Comparison of ENCODE assay signal across 1 cellular context in the genomic region with DNA sequence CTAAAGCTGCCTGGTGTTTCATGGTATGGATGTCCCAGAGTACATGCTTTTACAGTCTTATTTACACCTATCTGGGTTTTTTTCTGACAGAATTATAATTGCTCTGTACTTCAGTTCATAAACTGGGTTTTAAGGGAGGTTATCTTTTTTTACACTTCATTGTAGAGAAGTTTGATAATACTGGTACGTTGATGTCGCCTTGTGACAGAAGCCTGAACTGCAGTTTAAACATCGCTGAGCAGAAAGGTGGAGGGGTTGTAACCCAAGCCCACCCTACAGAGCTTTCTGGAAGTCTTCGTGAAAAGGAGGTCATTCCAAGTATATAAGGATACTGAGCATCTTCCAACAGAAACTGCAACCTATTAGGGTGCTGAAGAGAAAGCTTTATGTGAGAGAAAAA.
TF ChIP-seq lines count a peak whose summit lies in the region.

No MANE protein-coding gene starts in this region.

TF ChIP-seq in GM23338, 12 proteins besides CTCF, POLR2A, EP300 and RAD21:
- TF ChIP-seq, protein P1, sequence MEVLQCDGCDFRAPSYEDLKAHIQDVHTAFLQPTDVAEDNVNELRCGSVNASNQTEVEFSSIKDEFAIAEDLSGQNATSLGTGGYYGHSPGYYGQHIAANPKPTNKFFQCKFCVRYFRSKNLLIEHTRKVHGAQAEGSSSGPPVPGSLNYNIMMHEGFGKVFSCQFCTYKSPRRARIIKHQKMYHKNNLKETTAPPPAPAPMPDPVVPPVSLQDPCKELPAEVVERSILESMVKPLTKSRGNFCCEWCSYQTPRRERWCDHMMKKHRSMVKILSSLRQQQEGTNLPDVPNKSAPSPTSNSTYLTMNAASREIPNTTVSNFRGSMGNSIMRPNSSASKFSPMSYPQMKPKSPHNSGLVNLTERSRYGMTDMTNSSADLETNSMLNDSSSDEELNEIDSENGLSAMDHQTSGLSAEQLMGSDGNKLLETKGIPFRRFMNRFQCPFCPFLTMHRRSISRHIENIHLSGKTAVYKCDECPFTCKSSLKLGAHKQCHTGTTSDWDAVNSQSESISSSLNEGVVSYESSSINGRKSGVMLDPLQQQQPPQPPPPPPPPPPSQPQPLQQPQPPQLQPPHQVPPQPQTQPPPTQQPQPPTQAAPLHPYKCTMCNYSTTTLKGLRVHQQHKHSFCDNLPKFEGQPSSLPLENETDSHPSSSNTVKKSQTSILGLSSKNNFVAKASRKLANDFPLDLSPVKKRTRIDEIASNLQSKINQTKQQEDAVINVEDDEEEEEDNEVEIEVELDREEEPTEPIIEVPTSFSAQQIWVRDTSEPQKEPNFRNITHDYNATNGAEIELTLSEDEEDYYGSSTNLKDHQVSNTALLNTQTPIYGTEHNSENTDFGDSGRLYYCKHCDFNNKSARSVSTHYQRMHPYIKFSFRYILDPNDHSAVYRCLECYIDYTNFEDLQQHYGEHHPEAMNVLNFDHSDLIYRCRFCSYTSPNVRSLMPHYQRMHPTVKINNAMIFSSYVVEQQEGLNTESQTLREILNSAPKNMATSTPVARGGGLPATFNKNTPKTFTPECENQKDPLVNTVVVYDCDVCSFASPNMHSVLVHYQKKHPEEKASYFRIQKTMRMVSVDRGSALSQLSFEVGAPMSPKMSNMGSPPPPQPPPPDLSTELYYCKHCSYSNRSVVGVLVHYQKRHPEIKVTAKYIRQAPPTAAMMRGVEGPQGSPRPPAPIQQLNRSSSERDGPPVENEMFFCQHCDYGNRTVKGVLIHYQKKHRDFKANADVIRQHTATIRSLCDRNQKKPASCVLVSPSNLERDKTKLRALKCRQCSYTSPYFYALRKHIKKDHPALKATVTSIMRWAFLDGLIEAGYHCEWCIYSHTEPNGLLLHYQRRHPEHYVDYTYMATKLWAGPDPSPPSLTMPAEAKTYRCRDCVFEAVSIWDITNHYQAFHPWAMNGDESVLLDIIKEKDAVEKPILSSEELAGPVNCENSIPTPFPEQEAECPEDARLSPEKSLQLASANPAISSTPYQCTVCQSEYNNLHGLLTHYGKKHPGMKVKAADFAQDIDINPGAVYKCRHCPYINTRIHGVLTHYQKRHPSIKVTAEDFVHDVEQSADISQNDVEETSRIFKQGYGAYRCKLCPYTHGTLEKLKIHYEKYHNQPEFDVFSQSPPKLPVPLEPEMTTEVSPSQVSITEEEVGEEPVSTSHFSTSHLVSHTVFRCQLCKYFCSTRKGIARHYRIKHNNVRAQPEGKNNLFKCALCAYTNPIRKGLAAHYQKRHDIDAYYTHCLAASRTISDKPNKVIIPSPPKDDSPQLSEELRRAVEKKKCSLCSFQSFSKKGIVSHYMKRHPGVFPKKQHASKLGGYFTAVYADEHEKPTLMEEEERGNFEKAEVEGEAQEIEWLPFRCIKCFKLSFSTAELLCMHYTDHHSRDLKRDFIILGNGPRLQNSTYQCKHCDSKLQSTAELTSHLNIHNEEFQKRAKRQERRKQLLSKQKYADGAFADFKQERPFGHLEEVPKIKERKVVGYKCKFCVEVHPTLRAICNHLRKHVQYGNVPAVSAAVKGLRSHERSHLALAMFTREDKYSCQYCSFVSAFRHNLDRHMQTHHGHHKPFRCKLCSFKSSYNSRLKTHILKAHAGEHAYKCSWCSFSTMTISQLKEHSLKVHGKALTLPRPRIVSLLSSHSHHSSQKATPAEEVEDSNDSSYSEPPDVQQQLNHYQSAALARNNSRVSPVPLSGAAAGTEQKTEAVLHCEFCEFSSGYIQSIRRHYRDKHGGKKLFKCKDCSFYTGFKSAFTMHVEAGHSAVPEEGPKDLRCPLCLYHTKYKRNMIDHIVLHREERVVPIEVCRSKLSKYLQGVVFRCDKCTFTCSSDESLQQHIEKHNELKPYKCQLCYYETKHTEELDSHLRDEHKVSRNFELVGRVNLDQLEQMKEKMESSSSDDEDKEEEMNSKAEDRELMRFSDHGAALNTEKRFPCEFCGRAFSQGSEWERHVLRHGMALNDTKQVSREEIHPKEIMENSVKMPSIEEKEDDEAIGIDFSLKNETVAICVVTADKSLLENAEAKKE (CRISPR knock-in tag; IDR thresholded peaks at IDR 0.05): no peak
- TF ChIP-seq ZNF331 (CRISPR knock-in tag; IDR thresholded peaks at IDR 0.05; ENCODE audit: low read depth): no peak
- TF ChIP-seq NANOG (IDR thresholded peaks at IDR 0.05; ENCODE audit: borderline replicate concordance): no peak
- TF ChIP-seq, protein P2, sequence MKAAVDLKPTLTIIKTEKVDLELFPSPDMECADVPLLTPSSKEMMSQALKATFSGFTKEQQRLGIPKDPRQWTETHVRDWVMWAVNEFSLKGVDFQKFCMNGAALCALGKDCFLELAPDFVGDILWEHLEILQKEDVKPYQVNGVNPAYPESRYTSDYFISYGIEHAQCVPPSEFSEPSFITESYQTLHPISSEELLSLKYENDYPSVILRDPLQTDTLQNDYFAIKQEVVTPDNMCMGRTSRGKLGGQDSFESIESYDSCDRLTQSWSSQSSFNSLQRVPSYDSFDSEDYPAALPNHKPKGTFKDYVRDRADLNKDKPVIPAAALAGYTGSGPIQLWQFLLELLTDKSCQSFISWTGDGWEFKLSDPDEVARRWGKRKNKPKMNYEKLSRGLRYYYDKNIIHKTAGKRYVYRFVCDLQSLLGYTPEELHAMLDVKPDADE (IDR thresholded peaks at IDR 0.05): no peak
- TF ChIP-seq POLR2AphosphoS5 (IDR thresholded peaks at IDR 0.05; ENCODE audit: low read depth): no peak
- no peak for TF ChIP-seq STAT1 (IDR thresholded peaks at IDR 0.05; ENCODE audit: unreplicated experiment)
- TF ChIP-seq EZH2phosphoT487 (IDR thresholded peaks at IDR 0.05; ENCODE audit: unreplicated experiment): no peak
- TF ChIP-seq, protein P3, sequence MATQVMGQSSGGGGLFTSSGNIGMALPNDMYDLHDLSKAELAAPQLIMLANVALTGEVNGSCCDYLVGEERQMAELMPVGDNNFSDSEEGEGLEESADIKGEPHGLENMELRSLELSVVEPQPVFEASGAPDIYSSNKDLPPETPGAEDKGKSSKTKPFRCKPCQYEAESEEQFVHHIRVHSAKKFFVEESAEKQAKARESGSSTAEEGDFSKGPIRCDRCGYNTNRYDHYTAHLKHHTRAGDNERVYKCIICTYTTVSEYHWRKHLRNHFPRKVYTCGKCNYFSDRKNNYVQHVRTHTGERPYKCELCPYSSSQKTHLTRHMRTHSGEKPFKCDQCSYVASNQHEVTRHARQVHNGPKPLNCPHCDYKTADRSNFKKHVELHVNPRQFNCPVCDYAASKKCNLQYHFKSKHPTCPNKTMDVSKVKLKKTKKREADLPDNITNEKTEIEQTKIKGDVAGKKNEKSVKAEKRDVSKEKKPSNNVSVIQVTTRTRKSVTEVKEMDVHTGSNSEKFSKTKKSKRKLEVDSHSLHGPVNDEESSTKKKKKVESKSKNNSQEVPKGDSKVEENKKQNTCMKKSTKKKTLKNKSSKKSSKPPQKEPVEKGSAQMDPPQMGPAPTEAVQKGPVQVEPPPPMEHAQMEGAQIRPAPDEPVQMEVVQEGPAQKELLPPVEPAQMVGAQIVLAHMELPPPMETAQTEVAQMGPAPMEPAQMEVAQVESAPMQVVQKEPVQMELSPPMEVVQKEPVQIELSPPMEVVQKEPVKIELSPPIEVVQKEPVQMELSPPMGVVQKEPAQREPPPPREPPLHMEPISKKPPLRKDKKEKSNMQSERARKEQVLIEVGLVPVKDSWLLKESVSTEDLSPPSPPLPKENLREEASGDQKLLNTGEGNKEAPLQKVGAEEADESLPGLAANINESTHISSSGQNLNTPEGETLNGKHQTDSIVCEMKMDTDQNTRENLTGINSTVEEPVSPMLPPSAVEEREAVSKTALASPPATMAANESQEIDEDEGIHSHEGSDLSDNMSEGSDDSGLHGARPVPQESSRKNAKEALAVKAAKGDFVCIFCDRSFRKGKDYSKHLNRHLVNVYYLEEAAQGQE (IDR thresholded peaks at IDR 0.05; ENCODE audit: unreplicated experiment): no peak
- no peak for TF ChIP-seq EZH2 (IDR thresholded peaks at IDR 0.05; ENCODE audit: low read depth, unreplicated experiment)
- no peak for TF ChIP-seq ZNF114 (CRISPR knock-in tag; IDR thresholded peaks at IDR 0.05)
- TF ChIP-seq CREB1 (CRISPR knock-in tag; IDR thresholded peaks at IDR 0.05; ENCODE audit: low read depth): no peak
- TF ChIP-seq JUNB (IDR thresholded peaks at IDR 0.05; ENCODE audit: unreplicated experiment): no peak
TF ChIP-seq in GM23338: peak in this region for 0.
